Comparison of ENCODE assay signal across 11 cellular contexts in the genomic region with DNA sequence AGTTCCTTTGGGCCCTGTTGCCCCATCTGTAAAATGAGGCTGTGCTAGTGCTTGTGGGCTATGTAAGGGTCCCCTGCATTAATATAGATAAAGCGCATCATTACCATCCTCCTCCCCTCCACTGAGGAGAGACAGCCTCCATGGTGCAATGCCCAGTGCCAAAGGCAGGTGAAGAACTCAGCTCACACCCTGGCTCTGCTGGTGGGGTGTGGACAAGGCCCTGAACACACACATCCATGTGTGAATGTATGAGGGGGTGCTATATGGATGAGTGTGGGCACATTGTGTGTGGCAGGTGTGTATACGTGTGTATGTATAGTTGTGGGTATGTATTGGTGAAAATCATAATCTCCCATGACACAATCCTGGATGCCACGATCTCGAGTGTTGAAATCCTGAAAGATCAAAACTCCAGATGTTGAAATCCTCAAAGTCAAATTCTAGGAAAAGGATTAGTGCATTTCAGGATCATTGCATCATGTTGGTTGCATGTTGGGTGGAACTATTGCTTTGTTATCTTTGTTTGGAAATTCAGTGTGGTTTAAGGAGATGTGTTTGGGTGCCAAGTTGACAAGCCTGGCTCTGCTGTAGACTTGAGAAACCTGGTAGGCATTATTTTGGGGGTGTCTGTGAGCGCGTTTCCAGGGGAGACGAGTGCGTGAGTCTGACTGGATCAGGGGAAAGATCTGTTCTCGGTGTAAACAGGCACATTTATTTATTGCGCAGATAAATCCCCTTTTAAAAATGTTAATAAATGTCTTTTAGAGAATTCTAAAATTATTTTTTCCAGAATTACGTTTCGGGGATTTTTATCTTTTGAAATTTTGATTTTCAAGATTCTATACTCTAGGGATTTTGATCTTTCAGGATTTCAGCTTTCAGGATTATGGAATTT. TPM values are rescaled to one million over a fixed set of nuclear protein-coding genes. Genes with fewer than 3 reads are reported as not detected.
DNase-seq lines count a peak whose midpoint lies in the region; TF ChIP-seq lines count a peak whose summit lies in the region.
"Had no signal": no experiment of that assay in that cellular context is flagged by ENCODE, and none has a peak within 500 bp of the region (broad histone marks: within the 10 kb centered on the region; RNA-seq: fewer than 3 reads in every experiment).

No MANE protein-coding gene starts in this region.

- H4K91ac ChIP-seq in mesenchymal stem cell (ENCODE audit: low read length) = no peak overlapping the region

- H3K23ac ChIP-seq in mesenchymal stem cell (ENCODE audit: low read length in 2 of 2) = no peak overlapping the region

- H2BK120ac ChIP-seq in mesenchymal stem cell (ENCODE audit: low read depth, low read length) = no peak overlapping the region

- no peak overlapping the region for H3K14ac ChIP-seq in mesenchymal stem cell (ENCODE audit: low read length in 2 of 2)

- H3K18ac ChIP-seq in mesenchymal stem cell (ENCODE audit: low read depth in 1 of 2, low read length in 2 of 2) = no peak overlapping the region

- H4K8ac ChIP-seq in mesenchymal stem cell (ENCODE audit: low read length) = no peak overlapping the region

- no peaks in the 10 kb centered on the region for H3K79me1 ChIP-seq in mesenchymal stem cell (replicated peaks; ENCODE audit: low read length, poor library complexity, severe bottlenecking)

- no peaks in the 10 kb centered on the region for H3K9me3 ChIP-seq in mesenchymal stem cell (ENCODE audit: control insufficient read depth, low read length)
- H3K9me3 ChIP-seq: body of pancreas had no signal

- DNase-seq in EH (ENCODE audit: low read depth) (peak; percentile 38), NCI-H226 (peak; percentile 70), dedifferentiated amniotic fluid mesenchymal stem cell (ENCODE audit: extremely low spot score) (peak; percentile 95), mesenchymal stem cell (peak; percentile 30), kidney glomerular epithelial cell (lab: John Stamatoyannopoulos, UW) (no peak), NOMO-1 treated with dmso at 0.1 percent for 144 hours (lab: John Stamatoyannopoulos, UW; ENCODE audit: unreplicated experiment) (no peak), HEK293T (ENCODE audit: extremely low spot score) (no peak)
- DNase-seq in activated CD4-positive, alpha-beta T cell treated with anti-CD3 and anti-CD28 coated beads for 1 hour = no peak
- DNase-seq: activated CD4-positive, alpha-beta T cell treated with anti-CD3 and anti-CD28 coated beads, Interleukin-2, amount 50 U/mL, for 4 hours; T-helper 1 cell had no signal

- H3K4me3 ChIP-seq in mesenchymal stem cell (ENCODE audit: insufficient read depth in 1 of 2, low read depth in 1 of 2, low read length in 2 of 2) = no peak overlapping the region
- H3K4me3 ChIP-seq: body of pancreas had no signal

- 96% methylated on average over 7 of the region's 12 CpGs for WGBS in mesenchymal stem cell

- H3K27me3 ChIP-seq in mesenchymal stem cell (ENCODE audit: control insufficient read depth in 1 of 2, insufficient read depth in 1 of 2, low read length in 2 of 2) = peaks cover 16 to 21% of the 10 kb centered on the region in 2 experiments
- H3K27me3 ChIP-seq: body of pancreas had no signal

- H3K9ac ChIP-seq in mesenchymal stem cell (ENCODE audit: low read length) = no peak overlapping the region

- POLR2A ChIA-PET in HEK293T (lab: Yijun Ruan, JAX) = interaction anchor here (2.7 kb wide), 1 partner anchor 42 kb away, joined by 8 read pairs; a partner anchor contains a TSS

- H2BK12ac ChIP-seq in mesenchymal stem cell (ENCODE audit: low read length in 2 of 2) = no peak overlapping the region

- no peak overlapping the region for H2BK15ac ChIP-seq in mesenchymal stem cell (ENCODE audit: low read depth, poor library complexity, severe bottlenecking)

- no peak overlapping the region for H3K27ac ChIP-seq in mesenchymal stem cell (ENCODE audit: low read length, poor library complexity, severe bottlenecking)
- H3K27ac ChIP-seq: body of pancreas had no signal

- H2AFZ ChIP-seq in mesenchymal stem cell (ENCODE audit: low read depth, low read length) = no peak overlapping the region

- no peak overlapping the region for H3K4ac ChIP-seq in mesenchymal stem cell (ENCODE audit: low read depth in 1 of 2, low read length in 2 of 2)

- H2BK5ac ChIP-seq in mesenchymal stem cell (ENCODE audit: low read depth, low read length, poor library complexity, severe bottlenecking) = no peak overlapping the region

- H3K36me3 ChIP-seq in mesenchymal stem cell (ENCODE audit: control insufficient read depth in 1 of 2, insufficient read depth in 2 of 2, low read depth in 1 of 2, low read length in 2 of 2) = no peaks in the 10 kb centered on the region

- no peaks in the 10 kb centered on the region for H3K4me1 ChIP-seq in mesenchymal stem cell (ENCODE audit: control insufficient read depth, insufficient read depth, low read depth, low read length)

- no peak overlapping the region for H2AK5ac ChIP-seq in mesenchymal stem cell (ENCODE audit: low read length, severe bottlenecking)

- CTCF ChIA-PET in HEK293T (lab: Yijun Ruan, JAX) = no interaction called here

- no peak overlapping the region for H3K4me2 ChIP-seq in mesenchymal stem cell (ENCODE audit: low read length, poor library complexity, severe bottlenecking)

TF ChIP-seq in HEK293T, 16 proteins besides CTCF, POLR2A, EP300 and RAD21:
- TF ChIP-seq ARNT (IDR thresholded peaks at IDR 0.05) (no peak), HDGF (IDR thresholded peaks at IDR 0.05; ENCODE audit: borderline replicate concordance) (no peak), L3MBTL2 (conservative IDR thresholded peaks at IDR 0.05) (no peak), FOXK2 (IDR thresholded peaks at IDR 0.05) (no peak), ELF4 (IDR thresholded peaks at IDR 0.05) (no peak), TARDBP (IDR thresholded peaks at IDR 0.05) (no peak), LEF1 (IDR thresholded peaks at IDR 0.05; ENCODE audit: borderline replicate concordance) (no peak), NFRKB (IDR thresholded peaks at IDR 0.05) (no peak), SUZ12 (IDR thresholded peaks at IDR 0.05) (no peak)

RNA-seq across cellular contexts. Expression of a gene that starts 42.0 kb away (rescaled TPM):
- 327 TPM for polyA plus RNA-seq in mesenchymal stem cell (2013, experiment 1 of 2)
- 323 TPM for polyA plus RNA-seq in mesenchymal stem cell (2013, experiment 2 of 2)

Comparison
In these comparisons a context has a peak if more than half of its experiments do, and no peak if none do; other contexts are left out.
1. DNase-seq: peak in EH (single experiment), NCI-H226 (single experiment), dedifferentiated amniotic fluid mesenchymal stem cell (single experiment) and mesenchymal stem cell (single experiment); none in activated CD4-positive, alpha-beta T cell treated with anti-CD3 and anti-CD28 coated beads for 1 hour (single experiment), kidney glomerular epithelial cell (single experiment), NOMO-1 treated with dmso at 0.1 percent for 144 hours (single experiment) and HEK293T (single experiment).